Comparison of ENCODE assay signal across 29 cellular contexts in the genomic region with DNA sequence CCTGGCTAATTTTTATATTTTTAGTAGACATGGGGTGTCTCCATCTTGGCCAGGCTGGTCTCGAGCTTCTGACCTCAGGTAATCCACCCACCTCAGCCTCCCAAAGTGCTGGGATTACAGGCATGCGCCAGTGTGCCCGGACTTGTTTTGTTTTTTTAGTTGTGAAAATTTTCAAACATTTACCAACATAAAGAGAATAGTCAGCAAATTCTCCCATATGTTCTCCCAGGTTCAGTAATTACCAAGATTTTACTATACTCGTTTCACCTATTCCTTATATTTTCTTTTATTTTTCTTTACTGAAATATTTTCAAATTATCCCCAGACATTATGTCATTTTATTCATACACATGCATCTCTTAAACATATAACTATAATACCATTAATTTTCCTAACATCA.
"Had no signal": no experiment of that assay in that cellular context is flagged by ENCODE, and none has a peak within 500 bp of the region (broad histone marks: within the 10 kb centered on the region; RNA-seq: fewer than 3 reads in every experiment).

No MANE protein-coding gene starts in this region.

- H3K9me3 Mint-ChIP-seq: immature natural killer cell; mesothelial cell of epicardium; naive B cell; natural killer cell; nephron progenitor cell; neural progenitor cell; stimulated activated effector memory CD8-positive, alpha-beta T cell treated with anti-CD3 and anti-CD28 coated beads, Interleukin-12 subunit alpha, Interleukin-12 subunit beta, amount 100 ng/mL, for 72 hours; stimulated activated naive CD8-positive, alpha-beta T cell treated with anti-CD3 and anti-CD28 coated beads, Interleukin-15, Interleukin-2, amounts not matched to agents 100 ng/mL and 50 ng/mL, for 24 hours had no signal

- FAIRE-seq: islet of Langerhans, small intestine, urothelium cell line had no signal

- H3K4me2 ChIP-seq: neural progenitor cell had no signal

- ATAC-seq: natural killer cell; right cardiac atrium; stimulated activated effector memory CD8-positive, alpha-beta T cell treated with anti-CD3 and anti-CD28 coated beads, Interleukin-12 subunit alpha, Interleukin-12 subunit beta, amount 100 ng/mL, for 72 hours; upper lobe of right lung had no signal

- H3K36me3 ChIP-seq: left ventricle myocardium inferior, neural progenitor cell, neutrophil, prostate gland, sigmoid colon, spleen, thoracic aorta, tibial artery, upper lobe of right lung had no signal

- H3K4me1 Mint-ChIP-seq: immature natural killer cell, naive B cell, natural killer cell had no signal

- H3K4me3 Mint-ChIP-seq: immature natural killer cell; mesothelial cell of epicardium; naive B cell; natural killer cell; nephron progenitor cell; neural progenitor cell; stimulated activated effector memory CD8-positive, alpha-beta T cell treated with anti-CD3 and anti-CD28 coated beads, Interleukin-12 subunit alpha, Interleukin-12 subunit beta, amount 100 ng/mL, for 72 hours; stimulated activated naive CD8-positive, alpha-beta T cell treated with anti-CD3 and anti-CD28 coated beads, Interleukin-15, Interleukin-2, amounts not matched to agents 100 ng/mL and 50 ng/mL, for 24 hours had no signal

- H3K9me3 ChIP-seq: left ventricle myocardium inferior, neutrophil, prostate gland, sigmoid colon, spleen, suprapubic skin, thoracic aorta, tibial artery, upper lobe of right lung had no signal

- H3K9ac ChIP-seq: neural progenitor cell had no signal

- DNase-seq: hypothalamus; immature natural killer cell; left ventricle myocardium inferior; mesendoderm; naive B cell; natural killer cell; nephron progenitor cell; occipital lobe; retina; right cardiac atrium; sigmoid colon; small intestine; spleen; stimulated activated CD4-positive, alpha-beta T cell treated with anti-CD3 and anti-CD28 coated beads, Interleukin-4, amount 100 ng/mL, for 24 hours; stimulated activated naive CD4-positive, alpha-beta T cell; tibial artery; trophoblast cell; upper lobe of right lung had no signal

- H3K4me1 ChIP-seq: prostate gland, sigmoid colon, spleen, suprapubic skin, tibial artery, upper lobe of right lung had no signal

- H3K27me3 Mint-ChIP-seq: naive B cell; stimulated activated naive CD8-positive, alpha-beta T cell treated with anti-CD3 and anti-CD28 coated beads, Interleukin-15, Interleukin-2, amounts not matched to agents 100 ng/mL and 50 ng/mL, for 24 hours had no signal

- H3K4me3 ChIP-seq: left ventricle myocardium inferior, lung, neural progenitor cell, prostate gland, sigmoid colon, spleen, suprapubic skin, thoracic aorta, tibial artery, upper lobe of right lung had no signal

- H2AFZ ChIP-seq: neural progenitor cell had no signal

- H3K27me3 ChIP-seq: neural progenitor cell, neutrophil, sigmoid colon, spleen, suprapubic skin, tibial artery, upper lobe of right lung had no signal

- H3K27ac Mint-ChIP-seq: immature natural killer cell; mesothelial cell of epicardium; natural killer cell; neural progenitor cell; stimulated activated effector memory CD8-positive, alpha-beta T cell treated with anti-CD3 and anti-CD28 coated beads, Interleukin-12 subunit alpha, Interleukin-12 subunit beta, amount 100 ng/mL, for 72 hours; stimulated activated naive CD8-positive, alpha-beta T cell treated with anti-CD3 and anti-CD28 coated beads, Interleukin-15, Interleukin-2, amounts not matched to agents 100 ng/mL and 50 ng/mL, for 24 hours had no signal

- H3K27ac ChIP-seq: left ventricle myocardium inferior, neural progenitor cell, neutrophil, prostate gland, sigmoid colon, spleen, suprapubic skin, thoracic aorta, tibial artery, upper lobe of right lung had no signal

- H3K36me3 Mint-ChIP-seq: immature natural killer cell; naive B cell; natural killer cell; neural progenitor cell; stimulated activated effector memory CD8-positive, alpha-beta T cell treated with anti-CD3 and anti-CD28 coated beads, Interleukin-12 subunit alpha, Interleukin-12 subunit beta, amount 100 ng/mL, for 72 hours had no signal
